In genomic region chr7:84446991-84447480, GRCh38 we compare ENCODE assay signal across 23 cellular contexts.
DNase-seq lines count a peak whose midpoint lies in the region; ATAC-seq and TF ChIP-seq lines count a peak whose summit lies in the region.
"Had no signal": no experiment of that assay in that cellular context is flagged by ENCODE, and none has a peak within 500 bp of the region (broad histone marks: within the 10 kb centered on the region; RNA-seq: fewer than 3 reads in every experiment).

No MANE protein-coding gene starts in this region.

- H3K9me3 ChIP-seq in right atrium auricular region (no peaks in the 10 kb centered on the region), upper lobe of left lung (no peaks in the 10 kb centered on the region)
- H3K9me3 ChIP-seq: HAP-1 had no signal

- no peaks in the 10 kb centered on the region for H3K4me1 Mint-ChIP-seq in chondrocyte (ENCODE audit: low read depth)
- no peaks in the 10 kb centered on the region for H3K4me1 Mint-ChIP-seq in osteocyte (ENCODE audit: unreplicated experiment)
- H3K4me1 Mint-ChIP-seq in effector memory CD8-positive, alpha-beta T cell (ENCODE audit: low read depth in 2 of 2), result no peaks in the 10 kb centered on the region
- H3K4me1 Mint-ChIP-seq: CD8-positive, alpha-beta memory T cell had no signal

- TF ChIP-seq CTCF in right atrium auricular region (IDR thresholded peaks at IDR 0.05) (no peak), chondrocyte (IDR thresholded peaks at IDR 0.05) (no peak), osteocyte (IDR thresholded peaks at IDR 0.05) (no peak), upper lobe of left lung (IDR thresholded peaks at IDR 0.05) (no peak)

- H3K27me3 Mint-ChIP-seq in chondrocyte (ENCODE audit: low read depth) (no peaks in the 10 kb centered on the region), osteocyte (ENCODE audit: unreplicated experiment) (no peaks in the 10 kb centered on the region)
- H3K27me3 Mint-ChIP-seq in effector memory CD8-positive, alpha-beta T cell, result no peaks in the 10 kb centered on the region
- H3K27me3 Mint-ChIP-seq: CD8-positive, alpha-beta memory T cell had no signal

- no peaks in the 10 kb centered on the region for H3K36me3 Mint-ChIP-seq in chondrocyte (ENCODE audit: low read depth)
- H3K36me3 Mint-ChIP-seq in osteocyte (ENCODE audit: unreplicated experiment), result no peaks in the 10 kb centered on the region
- H3K36me3 Mint-ChIP-seq in effector memory CD8-positive, alpha-beta T cell (ENCODE audit: insufficient read depth), result no peaks in the 10 kb centered on the region
- H3K36me3 Mint-ChIP-seq: CD8-positive, alpha-beta memory T cell had no signal

- no peak for TF ChIP-seq EP300 in upper lobe of left lung (IDR thresholded peaks at IDR 0.05)

- ATAC-seq in upper lobe of left lung (ENCODE audit: low FRiP score in 2 of 2), result peak; percentile 21 to 49
- ATAC-seq in GM19395 (IDR thresholded peaks at IDR 0.05; ENCODE audit: unreplicated experiment), result no peak
- ATAC-seq in effector memory CD8-positive, alpha-beta T cell (replicated peaks), result no peak

- H3K27me3 ChIP-seq in right atrium auricular region (no peaks in the 10 kb centered on the region), upper lobe of left lung (no peaks in the 10 kb centered on the region)

- DNase-seq in cardiac septum (ENCODE audit: low spot score) (peak; percentile 59), right atrium auricular region (ENCODE audit: low spot score) (no peak), chondrocyte (ENCODE audit: low spot score) (peak; percentile 93), osteocyte (ENCODE audit: extremely low spot score, unreplicated experiment) (peak; percentile 79), upper lobe of left lung (peak in 1 of 2 donors; percentile 59)
- DNase-seq in activated CD4-positive, CD25-positive, alpha-beta regulatory T cell (lab: John Stamatoyannopoulos, UW), result no peak
- no peak for DNase-seq in effector memory CD8-positive, alpha-beta T cell
- DNase-seq: Calu3; CD8-positive, alpha-beta memory T cell; GDM1; NCI-H1105; NCI-H2029 treated with DMSO at 0.1 percent for 48 hours; NCI-H2171; NCI-H345; NCI-H524 treated with DMSO at 0.1 percent for 48 hours; NCI-H82; OCI-M1; Right ventricle myocardium superior had no signal

- no peak overlapping the region for H3K4me3 Mint-ChIP-seq in chondrocyte (ENCODE audit: unreplicated experiment)
- H3K4me3 Mint-ChIP-seq in osteocyte (ENCODE audit: unreplicated experiment), result no peak overlapping the region
- no peak overlapping the region for H3K4me3 Mint-ChIP-seq in effector memory CD8-positive, alpha-beta T cell
- H3K4me3 Mint-ChIP-seq: CD8-positive, alpha-beta memory T cell had no signal

- WGBS in upper lobe of left lung, 2 donors, result 97% methylated on average over 6 to 7 of the region's 14 CpGs

- H3K27ac Mint-ChIP-seq in chondrocyte (ENCODE audit: unreplicated experiment) (no peak overlapping the region), osteocyte (ENCODE audit: unreplicated experiment) (no peak overlapping the region)
- H3K27ac Mint-ChIP-seq in effector memory CD8-positive, alpha-beta T cell, result no peak overlapping the region
- H3K27ac Mint-ChIP-seq: CD8-positive, alpha-beta memory T cell had no signal

- TF ChIP-seq POLR2A in upper lobe of left lung (IDR thresholded peaks at IDR 0.05), result no peak

- H3K4me1 ChIP-seq in right atrium auricular region, result no peaks in the 10 kb centered on the region
- no peaks in the 10 kb centered on the region for H3K4me1 ChIP-seq in upper lobe of left lung
- H3K4me1 ChIP-seq: HAP-1 had no signal

- intact Hi-C loops in cardiac septum (cut with DNase I), result no loop called here

- H3K36me3 ChIP-seq in right atrium auricular region (no peaks in the 10 kb centered on the region), upper lobe of left lung (no peaks in the 10 kb centered on the region)
- H3K36me3 ChIP-seq: HAP-1 had no signal

- no peak overlapping the region for H3K27ac ChIP-seq in right atrium auricular region
- H3K27ac ChIP-seq in upper lobe of left lung, result no peak overlapping the region
- H3K27ac ChIP-seq: C4-2B, KMS-11, SK-N-MC had no signal

- peaks cover 16% of the 10 kb centered on the region for H3K9me3 Mint-ChIP-seq in chondrocyte (ENCODE audit: low read depth)
- H3K9me3 Mint-ChIP-seq in osteocyte (ENCODE audit: unreplicated experiment), result peaks cover 17% of the 10 kb centered on the region
- H3K9me3 Mint-ChIP-seq in effector memory CD8-positive, alpha-beta T cell, result peaks cover 3 to 7% of the 10 kb centered on the region in 2 donors

- H3K4me3 ChIP-seq in right atrium auricular region (no peak overlapping the region), upper lobe of left lung (no peak overlapping the region)
- H3K4me3 ChIP-seq: HAP-1, SK-N-MC had no signal

Comparison
In these comparisons a context has a peak if more than half of its experiments do, and no peak if none do; other contexts are left out.
1. DNase-seq: peak in cardiac septum (single experiment), chondrocyte (single experiment) and osteocyte (single experiment); none in right atrium auricular region (single experiment), activated CD4-positive, CD25-positive, alpha-beta regulatory T cell (0 of 4) and effector memory CD8-positive, alpha-beta T cell (0 of 3).
2. ATAC-seq: peak in upper lobe of left lung (2 of 2); none in GM19395 (single experiment) and effector memory CD8-positive, alpha-beta T cell (single experiment).